Comparison of ENCODE assay signal across 10 cellular contexts in genomic region chr2:143150287-143150686, GRCh38. TPM values are rescaled to one million over a fixed set of nuclear protein-coding genes. Genes with fewer than 3 reads are reported as not detected.
DNase-seq lines count a peak whose midpoint lies in the region; ATAC-seq, FAIRE-seq and TF ChIP-seq lines count a peak whose summit lies in the region.
"Had no signal": no experiment of that assay in that cellular context is flagged by ENCODE, and none has a peak within 500 bp of the region (broad histone marks: within the 10 kb centered on the region; RNA-seq: fewer than 3 reads in every experiment).

No MANE protein-coding gene starts in this region.

- H3K9me3 ChIP-seq in right lobe of liver: no peaks in the 10 kb centered on the region
- H3K9me3 ChIP-seq in HepG2 (ENCODE audit: low read length): no peaks in the 10 kb centered on the region
- no peaks in the 10 kb centered on the region for H3K9me3 ChIP-seq in SU-DHL-6 (ENCODE audit: insufficient read depth, low read length)
- no peaks in the 10 kb centered on the region for H3K9me3 ChIP-seq in upper lobe of left lung
- no peaks in the 10 kb centered on the region for H3K9me3 ChIP-seq in ovary
- no peaks in the 10 kb centered on the region for H3K9me3 ChIP-seq in smooth muscle cell (replicated peaks; ENCODE audit: low read depth)

- H3K9ac ChIP-seq in HepG2 (ENCODE audit: insufficient read depth, low read depth, low read length): no peak overlapping the region
- 0 out of 2 replicates have a peak overlapping the region, but pooled peaks have one; percentile 17 for H3K9ac ChIP-seq in SU-DHL-6 (ENCODE audit: low read length)
- H3K9ac ChIP-seq in smooth muscle cell (ENCODE audit: low read depth): no peak overlapping the region

- POLR2A ChIA-PET in HepG2 (lab: Yijun Ruan, JAX): no interaction called here

- H3F3A ChIP-seq in SU-DHL-6 (ENCODE audit: insufficient read depth) (no peaks in the 10 kb centered on the region), smooth muscle cell (ENCODE audit: low read depth) (no peaks in the 10 kb centered on the region)

- no peaks in the 10 kb centered on the region for H3K4me1 ChIP-seq in right lobe of liver
- H3K4me1 ChIP-seq in HepG2 (ENCODE audit: insufficient read depth, low read length): no peaks in the 10 kb centered on the region
- H3K4me1 ChIP-seq in upper lobe of left lung: peaks cover 0 to 6% (median 3%) of the 10 kb centered on the region in 4 donors
- no peaks in the 10 kb centered on the region for H3K4me1 ChIP-seq in ovary (ENCODE audit: insufficient read depth)
- H3K4me1 ChIP-seq in smooth muscle cell (ENCODE audit: low read depth): no peaks in the 10 kb centered on the region

- TF ChIP-seq CTCF in right lobe of liver (IDR thresholded peaks at IDR 0.05): no peak
- no peak for TF ChIP-seq CTCF in HepG2 (CRISPR knock-in tag; IDR thresholded peaks at IDR 0.05)
- TF ChIP-seq CTCF in SU-DHL-6 (IDR thresholded peaks at IDR 0.05; ENCODE audit: insufficient read depth, low read length, poor library complexity, severe bottlenecking): no peak
- no peak for TF ChIP-seq CTCF in upper lobe of left lung (IDR thresholded peaks at IDR 0.05)
- no peak for TF ChIP-seq CTCF in ovary (IDR thresholded peaks at IDR 0.05)
- no peak for TF ChIP-seq CTCF in smooth muscle cell (IDR thresholded peaks at IDR 0.05; ENCODE audit: borderline replicate concordance, insufficient read depth, poor library complexity, severe bottlenecking)

- CTCF ChIA-PET in HepG2 (lab: Yijun Ruan, JAX; ENCODE audit: low intra/inter-chr PET ratio, low total read pairs): no interaction called here

- H3K27me3 ChIP-seq in right lobe of liver (no peaks in the 10 kb centered on the region), HepG2 (ENCODE audit: control insufficient read depth in 1 of 2, insufficient read depth in 2 of 2, low read length in 2 of 2) (no peaks in the 10 kb centered on the region), SU-DHL-6 (ENCODE audit: low read length) (no peaks in the 10 kb centered on the region), upper lobe of left lung (no peaks in the 10 kb centered on the region), ovary (no peaks in the 10 kb centered on the region), smooth muscle cell (ENCODE audit: low read depth) (no peaks in the 10 kb centered on the region)

- ATAC-seq in right lobe of liver (peak; percentile 33 to 62 (median 54)), HepG2 (no peak), HG03025 (IDR thresholded peaks at IDR 0.05; ENCODE audit: low FRiP score, unreplicated experiment) (peak; percentile 76), upper lobe of left lung (ENCODE audit: low FRiP score in 2 of 2) (peak in 1 of 2 donors; percentile 75)

- no peak for FAIRE-seq in HepG2 (lab: Jason Lieb, UNC)

- 39% methylated on average over 4 of the region's 4 CpGs for WGBS in right lobe of liver (ENCODE audit: insufficient coverage, low coverage, low lambda C conversion rate, missing lambda C conversion rate)
- WGBS in HepG2 (ENCODE audit: low lambda C conversion rate): 5% methylated on average over 4 of the region's 4 CpGs
- 48 to 51% methylated on average over 4 of the region's 4 CpGs for WGBS in upper lobe of left lung, 2 donors
- WGBS in ovary, 3 donors: 69 to 77% (median 70%) methylated on average over 4 of the region's 4 CpGs
- WGBS in smooth muscle cell (ENCODE audit: low lambda C conversion rate): 95% methylated on average over 4 of the region's 4 CpGs

- TF ChIP-seq RAD21 in HepG2 (CRISPR knock-in tag; IDR thresholded peaks at IDR 0.05): no peak

- H4K20me1 ChIP-seq in HepG2 (ENCODE audit: insufficient read depth, low read length): no peaks in the 10 kb centered on the region
- H4K20me1 ChIP-seq in SU-DHL-6 (ENCODE audit: low read depth, low read length): no peaks in the 10 kb centered on the region
- H4K20me1 ChIP-seq in smooth muscle cell (ENCODE audit: low read depth): no peaks in the 10 kb centered on the region

- H3K4me2 ChIP-seq in HepG2 (ENCODE audit: low read depth, low read length) (no peak overlapping the region), SU-DHL-6 (ENCODE audit: low read depth, low read length, poor library complexity, severe bottlenecking) (peak overlapping the region; percentile 56), smooth muscle cell (no peak overlapping the region)

- H2AFZ ChIP-seq in HepG2 (ENCODE audit: low read length) (no peak overlapping the region), SU-DHL-6 (ENCODE audit: low read depth, low read length, severe bottlenecking) (no peak overlapping the region), smooth muscle cell (ENCODE audit: low read depth) (no peak overlapping the region)

- intact Hi-C loops in right lobe of liver (cut with DNase I): no loop called here
- intact Hi-C loops in HepG2 (cut with micrococcal nuclease; ENCODE audit: unreplicated experiment): no loop called here
- intact Hi-C loops in ovary (cut with DNase I): loop anchor here in 1 of 4 donors (5.0 kb wide), 1 partner anchor 107 kb away; no protein-coding TSS in a partner anchor

- H3K79me2 ChIP-seq in HepG2 (ENCODE audit: insufficient read depth, low read length) (no peaks in the 10 kb centered on the region), SU-DHL-6 (ENCODE audit: insufficient read depth, low read length) (peaks cover 87% of the 10 kb centered on the region), smooth muscle cell (ENCODE audit: low read depth) (no peaks in the 10 kb centered on the region)

- in situ Hi-C loops in HepG2 (cut with HindIII; ENCODE audit: extremely low pct_ligation_motif_present, low pct_unique_long_range_greater_than_20kb): no loop called here

- H3K27ac ChIP-seq in right lobe of liver: no peak overlapping the region
- H3K27ac ChIP-seq in HepG2 (ENCODE audit: extremely low read length, insufficient read depth, low read length): no peak overlapping the region
- peak overlapping the region; percentile 47 for H3K27ac ChIP-seq in SU-DHL-6 (ENCODE audit: low read depth, low read length)
- H3K27ac ChIP-seq in upper lobe of left lung: peak overlapping the region; percentile 23 to 71 (median 55)
- H3K27ac ChIP-seq in ovary: no peak overlapping the region
- H3K27ac ChIP-seq in smooth muscle cell (ENCODE audit: low read depth): no peak overlapping the region

- H3K36me3 ChIP-seq in right lobe of liver: no peaks in the 10 kb centered on the region
- no peaks in the 10 kb centered on the region for H3K36me3 ChIP-seq in HepG2 (replicated peaks in 1 of 2; ENCODE audit: control insufficient read depth in 1 of 2, insufficient read depth in 2 of 2, low read length in 2 of 2)
- 0 out of 2 replicates have a peak, but pooled peaks cover 1% of the 10 kb centered on the region for H3K36me3 ChIP-seq in SU-DHL-6 (ENCODE audit: low read length)
- H3K36me3 ChIP-seq in upper lobe of left lung: no peaks in the 10 kb centered on the region
- H3K36me3 ChIP-seq in ovary: no peaks in the 10 kb centered on the region
- no peaks in the 10 kb centered on the region for H3K36me3 ChIP-seq in smooth muscle cell (ENCODE audit: low read depth)

- DNase-seq in right lobe of liver: no peak
- DNase-seq in HepG2 (ENCODE audit: low spot score): no peak
- no peak for DNase-seq in upper lobe of left lung
- DNase-seq in ovary: no peak
- no peak for DNase-seq in SHP77 (lab: John Stamatoyannopoulos, UW)
- no peak for DNase-seq in smooth muscle cell (lab: John Stamatoyannopoulos, UW; ENCODE audit: unreplicated experiment)
- DNase-seq: C1 segment of cervical spinal cord, SW 1271 had no signal

- no peaks in the 10 kb centered on the region for H3K9me2 ChIP-seq in SU-DHL-6 (replicated peaks; ENCODE audit: insufficient read depth, low read length)

- H3K4me3 ChIP-seq in right lobe of liver (no peak overlapping the region), HepG2 (replicated peaks in 1 of 3; ENCODE audit: insufficient read depth in 1 of 3, low read depth in 2 of 3, low read length in 3 of 3) (no peak overlapping the region), SU-DHL-6 (ENCODE audit: insufficient read depth, low read length, poor library complexity, severe bottlenecking) (no peak overlapping the region), upper lobe of left lung (no peak overlapping the region), ovary (no peak overlapping the region), smooth muscle cell (no peak overlapping the region)

- TF ChIP-seq EP300 in HepG2 (IDR thresholded peaks at IDR 0.05; ENCODE audit: low read depth in 2 of 2, low read length in 2 of 2) (no peak), HepG2 (CRISPR knock-in tag; IDR thresholded peaks at IDR 0.05; ENCODE audit: borderline replicate concordance) (no peak), upper lobe of left lung (IDR thresholded peaks at IDR 0.05) (no peak), ovary (IDR thresholded peaks at IDR 0.05) (no peak)

- TF ChIP-seq POLR2A in right lobe of liver (IDR thresholded peaks at IDR 0.05) (no peak), HepG2 (IDR thresholded peaks at IDR 0.05; ENCODE audit: insufficient read depth in 1 of 2, low read depth in 2 of 2, low read length in 2 of 2) (no peak), upper lobe of left lung (IDR thresholded peaks at IDR 0.05) (peak in 1 of 4 donors; percentile 38), ovary (IDR thresholded peaks at IDR 0.05) (no peak)

- no TSS peak for BruUV-seq in HepG2 (replicated peaks; lab: Mats Ljungman, UMichigan)

RNA-seq across cellular contexts. Expression of gene ARHGAP15, which starts 21.1 kb away (rescaled TPM):
- total RNA-seq in right lobe of liver: 1 to 10 TPM; 3.3 to 8.2 (median 6.6) TPM
- total RNA-seq in HepG2 (2016; rRNA removed; fragmentation: Illumina TruSeq; extraction: Trizol): not detected in 2 replicates
- total RNA-seq in HepG2 (2016; cell fraction: cytosol; rRNA removed; fragmentation: Illumina TruSeq; extraction: Trizol; ENCODE audit: low read depth): 0.79 TPM in 1 of 2 replicates, not detected in the other
- not detected in 2 replicates for total RNA-seq in HepG2 (2016; cell fraction: insoluble cytoplasmic fraction; rRNA removed; fragmentation: Illumina TruSeq; extraction: Trizol)
- not detected in 2 replicates for total RNA-seq in HepG2 (2016; cell fraction: membrane; rRNA removed; fragmentation: Illumina TruSeq; extraction: Trizol)
- not detected in 2 replicates for total RNA-seq in HepG2 (2016; cell fraction: nucleus; rRNA removed; fragmentation: Illumina TruSeq; extraction: Trizol)
- 0.04 TPM in 1 of 2 replicates, not detected in the other for polyA plus RNA-seq in HepG2 (2011; rRNA removed)
- not detected in 2 replicates for polyA plus RNA-seq in HepG2 (2011; cell fraction: cytosol; rRNA removed)
- not detected in 2 replicates for polyA plus RNA-seq in HepG2 (2011; cell fraction: nucleus; rRNA removed)
- not detected in 2 replicates for polyA plus RNA-seq in HepG2 (2012)
- not detected in 2 replicates for polyA plus RNA-seq in HepG2 (2016; cell fraction: cytosol; fragmentation: Illumina TruSeq; extraction: Trizol; ENCODE audit: low read depth)
- not detected in 2 replicates for polyA plus RNA-seq in HepG2 (2016; cell fraction: insoluble cytoplasmic fraction; fragmentation: Illumina TruSeq; extraction: Trizol; ENCODE audit: low read depth)
- polyA plus RNA-seq in HepG2 (2016; cell fraction: membrane; fragmentation: Illumina TruSeq; extraction: Trizol; ENCODE audit: low read depth): not detected in 2 replicates
- polyA plus RNA-seq in HepG2 (2016; cell fraction: nucleus; fragmentation: Illumina TruSeq; extraction: Trizol; ENCODE audit: insufficient read depth, low read depth): not detected in 2 replicates
- polyA minus RNA-seq in HepG2 (2011; rRNA and poly(A)+ RNA removed; ENCODE audit: low replicate concordance): 0.80 TPM in 1 of 2 replicates, not detected in the other
- not detected in 2 replicates for polyA minus RNA-seq in HepG2 (2011; cell fraction: cytosol; rRNA and poly(A)+ RNA removed)
- 0.77 and 2.1 TPM in 2 replicates for polyA minus RNA-seq in HepG2 (2011; cell fraction: nucleus; rRNA and poly(A)+ RNA removed)
- total RNA-seq in upper lobe of left lung: 10 to 100 TPM; 11.9 to 57.6 (median 17.5) TPM
- 1 to 10 TPM; 1.5 to 5.9 (median 2.4) TPM for total RNA-seq in ovary
- 1 to 10 TPM; 2.6 to 10.0 TPM for polyA plus RNA-seq in ovary
- total RNA-seq in smooth muscle cell: not detected in 2 replicates
- polyA plus RNA-seq in smooth muscle cell: not detected in 2 replicates

Comparison
In these comparisons a context has a peak if more than half of its experiments do, and no peak if none do; other contexts are left out.
1. H3K27ac ChIP-seq: peak in SU-DHL-6 (single experiment) and upper lobe of left lung (4 of 4); none in right lobe of liver (0 of 3), HepG2 (single experiment), ovary (0 of 2) and smooth muscle cell (single experiment).